Comparison of ENCODE assay signal across 8 cellular contexts in the genomic region with DNA sequence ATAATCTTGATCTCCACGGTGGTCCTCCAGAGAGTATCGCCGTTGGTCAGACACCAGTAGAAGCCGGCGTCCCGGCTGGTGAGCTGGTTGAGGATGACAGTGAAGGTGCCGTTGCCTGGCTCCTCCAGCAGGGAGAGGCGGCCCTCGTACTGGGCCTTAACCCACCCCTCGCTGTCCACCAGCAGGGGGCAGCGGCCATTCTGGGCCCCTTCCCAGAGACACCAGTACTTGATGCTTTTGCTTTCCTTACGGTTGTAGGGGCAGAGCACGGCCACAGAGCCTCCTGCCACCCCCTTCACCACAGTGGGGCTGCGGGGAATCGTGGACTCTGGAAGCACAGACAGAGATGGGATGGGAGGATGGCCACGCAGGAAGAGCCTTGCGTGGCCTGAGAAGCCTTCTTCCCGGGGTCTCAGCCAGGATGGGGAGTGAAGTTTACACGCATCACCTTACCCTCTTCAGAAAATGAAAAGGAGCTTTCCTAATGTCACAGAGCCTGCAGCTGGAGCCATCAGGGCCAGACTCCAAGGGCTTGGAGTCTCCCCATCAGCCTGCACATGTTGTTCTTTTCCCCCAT. TPM values are rescaled to one million over a fixed set of nuclear protein-coding genes. Genes with fewer than 3 reads are reported as not detected.
DNase-seq lines count a peak whose midpoint lies in the region; ATAC-seq and TF ChIP-seq lines count a peak whose summit lies in the region.

No MANE protein-coding gene starts in this region.

- H3K9ac ChIP-seq in OCI-LY1 (ENCODE audit: low read length) = no peak overlapping the region

- H3K27ac ChIP-seq in OCI-LY1 (ENCODE audit: low read depth, low read length, poor library complexity, severe bottlenecking) (no peak overlapping the region), lower lobe of right lung (no peak overlapping the region)

- H3K79me2 ChIP-seq in OCI-LY1 (ENCODE audit: insufficient read depth, low read length) = no peaks in the 10 kb centered on the region

- H3K4me1 ChIP-seq in OCI-LY1 (ENCODE audit: insufficient read depth, low read length, severe bottlenecking) = peaks cover 4% of the 10 kb centered on the region
- no peaks in the 10 kb centered on the region for H3K4me1 ChIP-seq in lower lobe of right lung

- intact Hi-C loops in lower lobe of right lung (cut with DNase I) = no loop called here

- H3K9me3 ChIP-seq in OCI-LY1 (ENCODE audit: low read length) (no peaks in the 10 kb centered on the region), lower lobe of right lung (no peaks in the 10 kb centered on the region)

- DNase-seq in SIG-M5 treated with dmso at 0.1 percent for 504 hours (lab: John Stamatoyannopoulos, UW; ENCODE audit: unreplicated experiment) (peak; percentile 37), SIG-M5 (lab: John Stamatoyannopoulos, UW) (no peak), astrocyte of the spinal cord (ENCODE audit: low read depth, low spot score) (no peak), lower lobe of right lung (peak; percentile 70), NCI-H2029 treated with DMSO at 0.1 percent for 48 hours (lab: John Stamatoyannopoulos, UW) (no peak), cerebellum (ENCODE audit: low spot score) (no peak)

- no peaks in the 10 kb centered on the region for H3K27me3 ChIP-seq in OCI-LY1 (ENCODE audit: insufficient read depth, low read length)
- no peaks in the 10 kb centered on the region for H3K27me3 ChIP-seq in lower lobe of right lung (ENCODE audit: low read depth)

- TF ChIP-seq CTCF in OCI-LY1 (IDR thresholded peaks at IDR 0.05; ENCODE audit: low read length) (peak; percentile 49; the same call in 1 of the 2 replicates), astrocyte of the spinal cord (IDR thresholded peaks at IDR 0.05; ENCODE audit: low read depth, low read length) (peak; percentile 48), lower lobe of right lung (IDR thresholded peaks at IDR 0.05) (peak; percentile 54)

- no peak overlapping the region for H2AFZ ChIP-seq in OCI-LY1 (ENCODE audit: low read length)

- H3K9me2 ChIP-seq in OCI-LY1 (ENCODE audit: low read depth, low read length) = no peaks in the 10 kb centered on the region

- H3K4me3 ChIP-seq in OCI-LY1 (ENCODE audit: low read depth, low read length, poor library complexity, severe bottlenecking) (no peak overlapping the region), astrocyte of the spinal cord (ENCODE audit: low read depth, low read length) (no peak overlapping the region), lower lobe of right lung (no peak overlapping the region)

- H4K20me1 ChIP-seq in OCI-LY1 (ENCODE audit: insufficient read depth, low read length) = no peaks in the 10 kb centered on the region

- in situ Hi-C loops in astrocyte of the spinal cord (cut with HindIII; ENCODE audit: low sequenced_read_pairs) = no loop called here

- H3K4me2 ChIP-seq in OCI-LY1 (ENCODE audit: low read length) = no peak overlapping the region

- no peaks in the 10 kb centered on the region for H3F3A ChIP-seq in OCI-LY1 (ENCODE audit: insufficient read depth, low read length)

- H3K36me3 ChIP-seq in OCI-LY1 (ENCODE audit: insufficient read depth, low read length) (no peaks in the 10 kb centered on the region), lower lobe of right lung (peaks cover 45% of the 10 kb centered on the region)

- ATAC-seq in lower lobe of right lung = peak; percentile 59 to 72
- ATAC-seq in HG03342 (IDR thresholded peaks at IDR 0.05; ENCODE audit: unreplicated experiment) = no peak

RNA-seq across cellular contexts. Expression of a gene that starts 10.7 kb away (rescaled TPM):
- total RNA-seq in lower lobe of right lung = 813 TPM
- 3.5 TPM for total RNA-seq in cerebellum

RNA-seq across cellular contexts. Expression of a gene that starts 13.8 kb away (rescaled TPM):
- 6.8 TPM for total RNA-seq in lower lobe of right lung
- total RNA-seq in cerebellum = not detected

RNA-seq across cellular contexts. Expression of a gene that starts 34.7 kb away (rescaled TPM):
- total RNA-seq in lower lobe of right lung (not detected), cerebellum (not detected)

RNA-seq across cellular contexts. Expression of a gene that starts 38.3 kb away (rescaled TPM):
- total RNA-seq in lower lobe of right lung = not detected
- not detected for total RNA-seq in cerebellum

Comparison
In these comparisons a context has a peak if more than half of its experiments do, and no peak if none do; other contexts are left out.
1. DNase-seq: peak in SIG-M5 treated with dmso at 0.1 percent for 504 hours (single experiment) and lower lobe of right lung (single experiment); none in SIG-M5 (single experiment), astrocyte of the spinal cord (single experiment), NCI-H2029 treated with DMSO at 0.1 percent for 48 hours (single experiment) and cerebellum (single experiment).
2. RNA of a gene that starts 10.7 kb away (total RNA-seq): 813 TPM in lower lobe of right lung (single experiment); 3.5 TPM in cerebellum (single experiment); every median in the first group is over 100 times any median in the second.
3. Peak in every context shown above with its lines, with median percentiles within 50 percentile points of each other: CTCF ChIP-seq.